ENCODE assay signal across 1 cellular context in the genomic region with DNA sequence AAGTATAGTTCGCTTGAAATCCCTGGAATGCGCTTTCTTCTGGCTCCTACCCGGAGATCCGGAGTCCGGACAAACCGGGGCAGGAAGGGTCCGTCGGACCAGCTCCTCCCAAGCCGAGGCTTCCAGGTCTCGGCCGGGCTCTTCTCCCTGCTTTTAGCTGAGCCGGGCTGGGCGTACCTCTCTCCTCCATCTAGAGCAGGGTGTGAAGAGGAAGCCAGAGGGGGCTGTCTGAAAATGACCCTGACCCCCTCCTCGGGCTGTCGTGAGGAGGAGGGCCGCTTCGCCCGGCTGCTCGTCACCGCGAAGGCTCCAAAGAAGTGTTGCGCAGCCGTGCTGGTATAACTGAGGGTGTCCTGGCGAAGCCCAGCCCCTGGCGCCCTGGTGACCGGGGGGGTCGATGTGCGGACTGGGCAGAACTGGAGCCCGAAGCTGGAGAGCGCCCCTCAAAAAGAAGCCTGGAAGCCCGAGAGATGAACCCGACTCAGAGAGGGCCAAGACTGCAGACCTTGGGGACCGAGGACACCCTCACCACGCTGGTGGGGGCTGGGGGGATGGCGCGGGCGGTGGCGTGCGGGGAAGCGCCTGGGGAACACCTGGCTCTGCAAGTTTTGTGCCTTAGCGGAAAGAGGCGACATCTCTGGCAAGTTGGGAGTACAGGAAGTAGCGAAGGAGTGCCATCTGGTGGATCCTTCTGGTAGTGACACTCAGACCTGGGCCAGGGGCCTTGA.
A peak's percentile ranks its signal among the peaks of the same experiment; 100 is the strongest.
TF ChIP-seq lines count a peak whose summit lies in the region.

No MANE protein-coding gene starts in this region.

TF ChIP-seq in HepG2, 621 proteins besides CTCF, POLR2A, EP300 and RAD21 (continued from another document and continues in another):
- TF ChIP-seq NFRKB (IDR thresholded peaks at IDR 0.05) (no peak), FOXA1 (IDR thresholded peaks at IDR 0.05) (no peak), FOXA1 (CRISPR knock-in tag; IDR thresholded peaks at IDR 0.05) (no peak), SMAD9 (CRISPR knock-in tag; IDR thresholded peaks at IDR 0.05) (no peak), ZNF234 (CRISPR knock-in tag; conservative IDR thresholded peaks at IDR 0.05) (no peak), RBM22 (optimal IDR thresholded peaks at IDR 0.05; ENCODE audit: low read length) (no peak), ERF (CRISPR knock-in tag; IDR thresholded peaks at IDR 0.05) (no peak), ZNF709 (CRISPR knock-in tag; IDR thresholded peaks at IDR 0.05) (0 out of 2 replicates have a peak, but pooled peaks have one; percentile 60), FOXP1 (IDR thresholded peaks at IDR 0.05) (no peak), FOXP1 (CRISPR knock-in tag; IDR thresholded peaks at IDR 0.05) (no peak), HNF4A (CRISPR knock-in tag; IDR thresholded peaks at IDR 0.05) (no peak), ZNF7 (CRISPR knock-in tag; IDR thresholded peaks at IDR 0.05) (no peak), GTF2F1 (IDR thresholded peaks at IDR 0.05; ENCODE audit: low read length) (no peak), HHEX (CRISPR knock-in tag; IDR thresholded peaks at IDR 0.05) (no peak), ZNF30 (CRISPR knock-in tag; IDR thresholded peaks at IDR 0.05) (no peak), GABPB1 (CRISPR knock-in tag; IDR thresholded peaks at IDR 0.05) (peak; percentile 82), TCF7 (IDR thresholded peaks at IDR 0.05; ENCODE audit: low read depth) (no peak), ZNF567 (CRISPR knock-in tag; IDR thresholded peaks at IDR 0.05; ENCODE audit: borderline replicate concordance) (no peak), TGIF2 (CRISPR knock-in tag; IDR thresholded peaks at IDR 0.05) (no peak), MBNL3 (CRISPR knock-in tag; conservative IDR thresholded peaks at IDR 0.05) (no peak), KAT7 (CRISPR knock-in tag; IDR thresholded peaks at IDR 0.05; ENCODE audit: borderline replicate concordance) (no peak), HMG20B (CRISPR knock-in tag; conservative IDR thresholded peaks at IDR 0.05) (no peak), ZNF572 (CRISPR knock-in tag; IDR thresholded peaks at IDR 0.05) (no peak; the same call in 1 of the 2 replicates), PHB2 (IDR thresholded peaks at IDR 0.05; ENCODE audit: partially characterized antibody) (no peak), TSC22D2 (CRISPR knock-in tag; IDR thresholded peaks at IDR 0.05; ENCODE audit: borderline replicate concordance) (no peak), TOPORS (CRISPR knock-in tag; IDR thresholded peaks at IDR 0.05) (no peak), NFIC (IDR thresholded peaks at IDR 0.05; ENCODE audit: low read length) (no peak), ZNF879 (CRISPR knock-in tag; IDR thresholded peaks at IDR 0.05) (no peak), ZFP41 (CRISPR knock-in tag; IDR thresholded peaks at IDR 0.05; ENCODE audit: borderline replicate concordance) (no peak), ZNF33B (CRISPR knock-in tag; IDR thresholded peaks at IDR 0.05) (0 out of 2 replicates have a peak, but pooled peaks have one; percentile 47), EEA1 (CRISPR knock-in tag; IDR thresholded peaks at IDR 0.05; ENCODE audit: borderline replicate concordance) (no peak), KAT2B (IDR thresholded peaks at IDR 0.05; ENCODE audit: borderline replicate concordance, low read depth, low read length) (no peak), TAF1 (CRISPR knock-in tag; IDR thresholded peaks at IDR 0.05) (no peak; the same call in 1 of the 2 replicates), NFKB2 (CRISPR knock-in tag; IDR thresholded peaks at IDR 0.05; ENCODE audit: borderline replicate concordance) (peak; percentile 69; the same call in 1 of the 2 replicates), ZNF670 (CRISPR knock-in tag; IDR thresholded peaks at IDR 0.05; ENCODE audit: borderline replicate concordance) (no peak), SOX6 (IDR thresholded peaks at IDR 0.05) (no peak), SOX6 (CRISPR knock-in tag; IDR thresholded peaks at IDR 0.05) (no peak; the same call in 1 of the 2 replicates), ATRX (CRISPR knock-in tag; IDR thresholded peaks at IDR 0.05; ENCODE audit: borderline replicate concordance) (no peak), CHD4 (IDR thresholded peaks at IDR 0.05; ENCODE audit: borderline replicate concordance, low read length) (no peak)
- TF ChIP-seq, protein P1, sequence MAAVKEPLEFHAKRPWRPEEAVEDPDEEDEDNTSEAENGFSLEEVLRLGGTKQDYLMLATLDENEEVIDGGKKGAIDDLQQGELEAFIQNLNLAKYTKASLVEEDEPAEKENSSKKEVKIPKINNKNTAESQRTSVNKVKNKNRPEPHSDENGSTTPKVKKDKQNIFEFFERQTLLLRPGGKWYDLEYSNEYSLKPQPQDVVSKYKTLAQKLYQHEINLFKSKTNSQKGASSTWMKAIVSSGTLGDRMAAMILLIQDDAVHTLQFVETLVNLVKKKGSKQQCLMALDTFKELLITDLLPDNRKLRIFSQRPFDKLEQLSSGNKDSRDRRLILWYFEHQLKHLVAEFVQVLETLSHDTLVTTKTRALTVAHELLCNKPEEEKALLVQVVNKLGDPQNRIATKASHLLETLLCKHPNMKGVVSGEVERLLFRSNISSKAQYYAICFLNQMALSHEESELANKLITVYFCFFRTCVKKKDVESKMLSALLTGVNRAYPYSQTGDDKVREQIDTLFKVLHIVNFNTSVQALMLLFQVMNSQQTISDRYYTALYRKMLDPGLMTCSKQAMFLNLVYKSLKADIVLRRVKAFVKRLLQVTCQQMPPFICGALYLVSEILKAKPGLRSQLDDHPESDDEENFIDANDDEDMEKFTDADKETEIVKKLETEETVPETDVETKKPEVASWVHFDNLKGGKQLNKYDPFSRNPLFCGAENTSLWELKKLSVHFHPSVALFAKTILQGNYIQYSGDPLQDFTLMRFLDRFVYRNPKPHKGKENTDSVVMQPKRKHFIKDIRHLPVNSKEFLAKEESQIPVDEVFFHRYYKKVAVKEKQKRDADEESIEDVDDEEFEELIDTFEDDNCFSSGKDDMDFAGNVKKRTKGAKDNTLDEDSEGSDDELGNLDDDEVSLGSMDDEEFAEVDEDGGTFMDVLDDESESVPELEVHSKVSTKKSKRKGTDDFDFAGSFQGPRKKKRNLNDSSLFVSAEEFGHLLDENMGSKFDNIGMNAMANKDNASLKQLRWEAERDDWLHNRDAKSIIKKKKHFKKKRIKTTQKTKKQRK (IDR thresholded peaks at IDR 0.05; ENCODE audit: low read length): no peak
- TF ChIP-seq, protein P2, sequence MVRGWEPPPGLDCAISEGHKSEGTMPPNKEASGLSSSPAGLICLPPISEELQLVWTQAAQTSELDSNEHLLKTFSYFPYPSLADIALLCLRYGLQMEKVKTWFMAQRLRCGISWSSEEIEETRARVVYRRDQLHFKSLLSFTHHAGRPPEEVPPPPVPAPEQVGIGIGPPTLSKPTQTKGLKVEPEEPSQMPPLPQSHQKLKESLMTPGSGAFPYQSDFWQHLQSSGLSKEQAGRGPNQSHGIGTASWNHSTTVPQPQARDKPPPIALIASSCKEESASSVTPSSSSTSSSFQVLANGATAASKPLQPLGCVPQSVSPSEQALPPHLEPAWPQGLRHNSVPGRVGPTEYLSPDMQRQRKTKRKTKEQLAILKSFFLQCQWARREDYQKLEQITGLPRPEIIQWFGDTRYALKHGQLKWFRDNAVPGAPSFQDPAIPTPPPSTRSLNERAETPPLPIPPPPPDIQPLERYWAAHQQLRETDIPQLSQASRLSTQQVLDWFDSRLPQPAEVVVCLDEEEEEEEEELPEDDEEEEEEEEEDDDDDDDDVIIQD (CRISPR knock-in tag; IDR thresholded peaks at IDR 0.05; ENCODE audit: low read depth): no peak
- TF ChIP-seq, protein P3, sequence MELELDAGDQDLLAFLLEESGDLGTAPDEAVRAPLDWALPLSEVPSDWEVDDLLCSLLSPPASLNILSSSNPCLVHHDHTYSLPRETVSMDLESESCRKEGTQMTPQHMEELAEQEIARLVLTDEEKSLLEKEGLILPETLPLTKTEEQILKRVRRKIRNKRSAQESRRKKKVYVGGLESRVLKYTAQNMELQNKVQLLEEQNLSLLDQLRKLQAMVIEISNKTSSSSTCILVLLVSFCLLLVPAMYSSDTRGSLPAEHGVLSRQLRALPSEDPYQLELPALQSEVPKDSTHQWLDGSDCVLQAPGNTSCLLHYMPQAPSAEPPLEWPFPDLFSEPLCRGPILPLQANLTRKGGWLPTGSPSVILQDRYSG (CRISPR knock-in tag; IDR thresholded peaks at IDR 0.05): 0 out of 2 replicates have a peak, but pooled peaks have one; percentile 26
- TF ChIP-seq, protein P4, sequence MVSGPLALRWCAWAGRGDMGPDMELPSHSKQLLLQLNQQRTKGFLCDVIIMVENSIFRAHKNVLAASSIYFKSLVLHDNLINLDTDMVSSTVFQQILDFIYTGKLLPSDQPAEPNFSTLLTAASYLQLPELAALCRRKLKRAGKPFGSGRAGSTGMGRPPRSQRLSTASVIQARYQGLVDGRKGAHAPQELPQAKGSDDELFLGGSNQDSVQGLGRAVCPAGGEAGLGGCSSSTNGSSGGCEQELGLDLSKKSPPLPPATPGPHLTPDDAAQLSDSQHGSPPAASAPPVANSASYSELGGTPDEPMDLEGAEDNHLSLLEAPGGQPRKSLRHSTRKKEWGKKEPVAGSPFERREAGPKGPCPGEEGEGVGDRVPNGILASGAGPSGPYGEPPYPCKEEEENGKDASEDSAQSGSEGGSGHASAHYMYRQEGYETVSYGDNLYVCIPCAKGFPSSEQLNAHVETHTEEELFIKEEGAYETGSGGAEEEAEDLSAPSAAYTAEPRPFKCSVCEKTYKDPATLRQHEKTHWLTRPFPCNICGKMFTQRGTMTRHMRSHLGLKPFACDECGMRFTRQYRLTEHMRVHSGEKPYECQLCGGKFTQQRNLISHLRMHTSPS (CRISPR knock-in tag; IDR thresholded peaks at IDR 0.05; ENCODE audit: low read depth): no peak
- TF ChIP-seq, protein P5, sequence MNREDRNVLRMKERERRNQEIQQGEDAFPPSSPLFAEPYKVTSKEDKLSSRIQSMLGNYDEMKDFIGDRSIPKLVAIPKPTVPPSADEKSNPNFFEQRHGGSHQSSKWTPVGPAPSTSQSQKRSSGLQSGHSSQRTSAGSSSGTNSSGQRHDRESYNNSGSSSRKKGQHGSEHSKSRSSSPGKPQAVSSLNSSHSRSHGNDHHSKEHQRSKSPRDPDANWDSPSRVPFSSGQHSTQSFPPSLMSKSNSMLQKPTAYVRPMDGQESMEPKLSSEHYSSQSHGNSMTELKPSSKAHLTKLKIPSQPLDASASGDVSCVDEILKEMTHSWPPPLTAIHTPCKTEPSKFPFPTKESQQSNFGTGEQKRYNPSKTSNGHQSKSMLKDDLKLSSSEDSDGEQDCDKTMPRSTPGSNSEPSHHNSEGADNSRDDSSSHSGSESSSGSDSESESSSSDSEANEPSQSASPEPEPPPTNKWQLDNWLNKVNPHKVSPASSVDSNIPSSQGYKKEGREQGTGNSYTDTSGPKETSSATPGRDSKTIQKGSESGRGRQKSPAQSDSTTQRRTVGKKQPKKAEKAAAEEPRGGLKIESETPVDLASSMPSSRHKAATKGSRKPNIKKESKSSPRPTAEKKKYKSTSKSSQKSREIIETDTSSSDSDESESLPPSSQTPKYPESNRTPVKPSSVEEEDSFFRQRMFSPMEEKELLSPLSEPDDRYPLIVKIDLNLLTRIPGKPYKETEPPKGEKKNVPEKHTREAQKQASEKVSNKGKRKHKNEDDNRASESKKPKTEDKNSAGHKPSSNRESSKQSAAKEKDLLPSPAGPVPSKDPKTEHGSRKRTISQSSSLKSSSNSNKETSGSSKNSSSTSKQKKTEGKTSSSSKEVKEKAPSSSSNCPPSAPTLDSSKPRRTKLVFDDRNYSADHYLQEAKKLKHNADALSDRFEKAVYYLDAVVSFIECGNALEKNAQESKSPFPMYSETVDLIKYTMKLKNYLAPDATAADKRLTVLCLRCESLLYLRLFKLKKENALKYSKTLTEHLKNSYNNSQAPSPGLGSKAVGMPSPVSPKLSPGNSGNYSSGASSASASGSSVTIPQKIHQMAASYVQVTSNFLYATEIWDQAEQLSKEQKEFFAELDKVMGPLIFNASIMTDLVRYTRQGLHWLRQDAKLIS (CRISPR knock-in tag; IDR thresholded peaks at IDR 0.05): no peak
- TF ChIP-seq, protein P6, sequence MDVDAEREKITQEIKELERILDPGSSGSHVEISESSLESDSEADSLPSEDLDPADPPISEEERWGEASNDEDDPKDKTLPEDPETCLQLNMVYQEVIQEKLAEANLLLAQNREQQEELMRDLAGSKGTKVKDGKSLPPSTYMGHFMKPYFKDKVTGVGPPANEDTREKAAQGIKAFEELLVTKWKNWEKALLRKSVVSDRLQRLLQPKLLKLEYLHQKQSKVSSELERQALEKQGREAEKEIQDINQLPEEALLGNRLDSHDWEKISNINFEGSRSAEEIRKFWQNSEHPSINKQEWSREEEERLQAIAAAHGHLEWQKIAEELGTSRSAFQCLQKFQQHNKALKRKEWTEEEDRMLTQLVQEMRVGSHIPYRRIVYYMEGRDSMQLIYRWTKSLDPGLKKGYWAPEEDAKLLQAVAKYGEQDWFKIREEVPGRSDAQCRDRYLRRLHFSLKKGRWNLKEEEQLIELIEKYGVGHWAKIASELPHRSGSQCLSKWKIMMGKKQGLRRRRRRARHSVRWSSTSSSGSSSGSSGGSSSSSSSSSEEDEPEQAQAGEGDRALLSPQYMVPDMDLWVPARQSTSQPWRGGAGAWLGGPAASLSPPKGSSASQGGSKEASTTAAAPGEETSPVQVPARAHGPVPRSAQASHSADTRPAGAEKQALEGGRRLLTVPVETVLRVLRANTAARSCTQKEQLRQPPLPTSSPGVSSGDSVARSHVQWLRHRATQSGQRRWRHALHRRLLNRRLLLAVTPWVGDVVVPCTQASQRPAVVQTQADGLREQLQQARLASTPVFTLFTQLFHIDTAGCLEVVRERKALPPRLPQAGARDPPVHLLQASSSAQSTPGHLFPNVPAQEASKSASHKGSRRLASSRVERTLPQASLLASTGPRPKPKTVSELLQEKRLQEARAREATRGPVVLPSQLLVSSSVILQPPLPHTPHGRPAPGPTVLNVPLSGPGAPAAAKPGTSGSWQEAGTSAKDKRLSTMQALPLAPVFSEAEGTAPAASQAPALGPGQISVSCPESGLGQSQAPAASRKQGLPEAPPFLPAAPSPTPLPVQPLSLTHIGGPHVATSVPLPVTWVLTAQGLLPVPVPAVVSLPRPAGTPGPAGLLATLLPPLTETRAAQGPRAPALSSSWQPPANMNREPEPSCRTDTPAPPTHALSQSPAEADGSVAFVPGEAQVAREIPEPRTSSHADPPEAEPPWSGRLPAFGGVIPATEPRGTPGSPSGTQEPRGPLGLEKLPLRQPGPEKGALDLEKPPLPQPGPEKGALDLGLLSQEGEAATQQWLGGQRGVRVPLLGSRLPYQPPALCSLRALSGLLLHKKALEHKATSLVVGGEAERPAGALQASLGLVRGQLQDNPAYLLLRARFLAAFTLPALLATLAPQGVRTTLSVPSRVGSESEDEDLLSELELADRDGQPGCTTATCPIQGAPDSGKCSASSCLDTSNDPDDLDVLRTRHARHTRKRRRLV (CRISPR knock-in tag; IDR thresholded peaks at IDR 0.05): peak; percentile 52; the same call in 1 of the 2 replicates
- TF ChIP-seq, protein P7, sequence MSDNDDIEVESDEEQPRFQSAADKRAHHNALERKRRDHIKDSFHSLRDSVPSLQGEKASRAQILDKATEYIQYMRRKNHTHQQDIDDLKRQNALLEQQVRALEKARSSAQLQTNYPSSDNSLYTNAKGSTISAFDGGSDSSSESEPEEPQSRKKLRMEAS (IDR thresholded peaks at IDR 0.05): no peak
